Comparison of ENCODE assay signal across 1 cellular context in the genomic region with DNA sequence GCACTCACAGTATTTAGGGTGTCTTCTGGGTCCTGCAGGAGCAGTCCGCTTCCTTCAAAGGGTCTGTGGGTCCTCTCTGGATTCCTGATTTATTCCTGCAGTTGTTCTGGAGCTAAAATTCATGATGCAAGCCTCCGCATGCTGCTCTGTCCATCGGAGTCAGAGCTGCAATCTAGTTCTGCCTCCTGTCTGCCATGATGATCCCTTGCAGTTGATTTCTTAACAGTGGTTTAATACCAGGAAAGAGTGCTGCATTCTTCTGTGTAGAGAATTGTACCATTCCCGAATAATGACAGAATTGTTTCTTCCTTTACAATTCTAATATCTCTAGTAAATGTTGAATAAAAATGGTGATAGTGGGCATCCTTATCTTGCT.
TF ChIP-seq lines count a peak whose summit lies in the region.

No MANE protein-coding gene starts in this region.

TF ChIP-seq in GM23338, 12 proteins besides CTCF, POLR2A, EP300 and RAD21 (continued from another document):
- TF ChIP-seq, protein P1, sequence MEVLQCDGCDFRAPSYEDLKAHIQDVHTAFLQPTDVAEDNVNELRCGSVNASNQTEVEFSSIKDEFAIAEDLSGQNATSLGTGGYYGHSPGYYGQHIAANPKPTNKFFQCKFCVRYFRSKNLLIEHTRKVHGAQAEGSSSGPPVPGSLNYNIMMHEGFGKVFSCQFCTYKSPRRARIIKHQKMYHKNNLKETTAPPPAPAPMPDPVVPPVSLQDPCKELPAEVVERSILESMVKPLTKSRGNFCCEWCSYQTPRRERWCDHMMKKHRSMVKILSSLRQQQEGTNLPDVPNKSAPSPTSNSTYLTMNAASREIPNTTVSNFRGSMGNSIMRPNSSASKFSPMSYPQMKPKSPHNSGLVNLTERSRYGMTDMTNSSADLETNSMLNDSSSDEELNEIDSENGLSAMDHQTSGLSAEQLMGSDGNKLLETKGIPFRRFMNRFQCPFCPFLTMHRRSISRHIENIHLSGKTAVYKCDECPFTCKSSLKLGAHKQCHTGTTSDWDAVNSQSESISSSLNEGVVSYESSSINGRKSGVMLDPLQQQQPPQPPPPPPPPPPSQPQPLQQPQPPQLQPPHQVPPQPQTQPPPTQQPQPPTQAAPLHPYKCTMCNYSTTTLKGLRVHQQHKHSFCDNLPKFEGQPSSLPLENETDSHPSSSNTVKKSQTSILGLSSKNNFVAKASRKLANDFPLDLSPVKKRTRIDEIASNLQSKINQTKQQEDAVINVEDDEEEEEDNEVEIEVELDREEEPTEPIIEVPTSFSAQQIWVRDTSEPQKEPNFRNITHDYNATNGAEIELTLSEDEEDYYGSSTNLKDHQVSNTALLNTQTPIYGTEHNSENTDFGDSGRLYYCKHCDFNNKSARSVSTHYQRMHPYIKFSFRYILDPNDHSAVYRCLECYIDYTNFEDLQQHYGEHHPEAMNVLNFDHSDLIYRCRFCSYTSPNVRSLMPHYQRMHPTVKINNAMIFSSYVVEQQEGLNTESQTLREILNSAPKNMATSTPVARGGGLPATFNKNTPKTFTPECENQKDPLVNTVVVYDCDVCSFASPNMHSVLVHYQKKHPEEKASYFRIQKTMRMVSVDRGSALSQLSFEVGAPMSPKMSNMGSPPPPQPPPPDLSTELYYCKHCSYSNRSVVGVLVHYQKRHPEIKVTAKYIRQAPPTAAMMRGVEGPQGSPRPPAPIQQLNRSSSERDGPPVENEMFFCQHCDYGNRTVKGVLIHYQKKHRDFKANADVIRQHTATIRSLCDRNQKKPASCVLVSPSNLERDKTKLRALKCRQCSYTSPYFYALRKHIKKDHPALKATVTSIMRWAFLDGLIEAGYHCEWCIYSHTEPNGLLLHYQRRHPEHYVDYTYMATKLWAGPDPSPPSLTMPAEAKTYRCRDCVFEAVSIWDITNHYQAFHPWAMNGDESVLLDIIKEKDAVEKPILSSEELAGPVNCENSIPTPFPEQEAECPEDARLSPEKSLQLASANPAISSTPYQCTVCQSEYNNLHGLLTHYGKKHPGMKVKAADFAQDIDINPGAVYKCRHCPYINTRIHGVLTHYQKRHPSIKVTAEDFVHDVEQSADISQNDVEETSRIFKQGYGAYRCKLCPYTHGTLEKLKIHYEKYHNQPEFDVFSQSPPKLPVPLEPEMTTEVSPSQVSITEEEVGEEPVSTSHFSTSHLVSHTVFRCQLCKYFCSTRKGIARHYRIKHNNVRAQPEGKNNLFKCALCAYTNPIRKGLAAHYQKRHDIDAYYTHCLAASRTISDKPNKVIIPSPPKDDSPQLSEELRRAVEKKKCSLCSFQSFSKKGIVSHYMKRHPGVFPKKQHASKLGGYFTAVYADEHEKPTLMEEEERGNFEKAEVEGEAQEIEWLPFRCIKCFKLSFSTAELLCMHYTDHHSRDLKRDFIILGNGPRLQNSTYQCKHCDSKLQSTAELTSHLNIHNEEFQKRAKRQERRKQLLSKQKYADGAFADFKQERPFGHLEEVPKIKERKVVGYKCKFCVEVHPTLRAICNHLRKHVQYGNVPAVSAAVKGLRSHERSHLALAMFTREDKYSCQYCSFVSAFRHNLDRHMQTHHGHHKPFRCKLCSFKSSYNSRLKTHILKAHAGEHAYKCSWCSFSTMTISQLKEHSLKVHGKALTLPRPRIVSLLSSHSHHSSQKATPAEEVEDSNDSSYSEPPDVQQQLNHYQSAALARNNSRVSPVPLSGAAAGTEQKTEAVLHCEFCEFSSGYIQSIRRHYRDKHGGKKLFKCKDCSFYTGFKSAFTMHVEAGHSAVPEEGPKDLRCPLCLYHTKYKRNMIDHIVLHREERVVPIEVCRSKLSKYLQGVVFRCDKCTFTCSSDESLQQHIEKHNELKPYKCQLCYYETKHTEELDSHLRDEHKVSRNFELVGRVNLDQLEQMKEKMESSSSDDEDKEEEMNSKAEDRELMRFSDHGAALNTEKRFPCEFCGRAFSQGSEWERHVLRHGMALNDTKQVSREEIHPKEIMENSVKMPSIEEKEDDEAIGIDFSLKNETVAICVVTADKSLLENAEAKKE (CRISPR knock-in tag; IDR thresholded peaks at IDR 0.05) = no peak
- TF ChIP-seq, protein P2, sequence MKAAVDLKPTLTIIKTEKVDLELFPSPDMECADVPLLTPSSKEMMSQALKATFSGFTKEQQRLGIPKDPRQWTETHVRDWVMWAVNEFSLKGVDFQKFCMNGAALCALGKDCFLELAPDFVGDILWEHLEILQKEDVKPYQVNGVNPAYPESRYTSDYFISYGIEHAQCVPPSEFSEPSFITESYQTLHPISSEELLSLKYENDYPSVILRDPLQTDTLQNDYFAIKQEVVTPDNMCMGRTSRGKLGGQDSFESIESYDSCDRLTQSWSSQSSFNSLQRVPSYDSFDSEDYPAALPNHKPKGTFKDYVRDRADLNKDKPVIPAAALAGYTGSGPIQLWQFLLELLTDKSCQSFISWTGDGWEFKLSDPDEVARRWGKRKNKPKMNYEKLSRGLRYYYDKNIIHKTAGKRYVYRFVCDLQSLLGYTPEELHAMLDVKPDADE (IDR thresholded peaks at IDR 0.05) = no peak
- no peak for TF ChIP-seq EZH2 (IDR thresholded peaks at IDR 0.05; ENCODE audit: low read depth, unreplicated experiment)
